1 cellular context compared by ENCODE assay signal in genomic region chr6:142794424-142794823, GRCh38.
TF ChIP-seq lines count a peak whose summit lies in the region.

No MANE protein-coding gene starts in this region.

TF ChIP-seq in SK-N-SH, 30 proteins besides CTCF, POLR2A, EP300 and RAD21:
- no peak for TF ChIP-seq ELF1 (IDR thresholded peaks at IDR 0.05)
- TF ChIP-seq NRF1 (IDR thresholded peaks at IDR 0.05; ENCODE audit: low read depth, low read length) = no peak
- TF ChIP-seq TCF12 (IDR thresholded peaks at IDR 0.05) = peak; percentile 45; the same call in 1 of the 2 replicates
- TF ChIP-seq GATA2 (CRISPR knock-in tag; IDR thresholded peaks at IDR 0.05) = 0 out of 2 replicates have a peak, but pooled peaks have one; percentile 24
- TF ChIP-seq RFX5 (IDR thresholded peaks at IDR 0.05; ENCODE audit: low read length) = no peak
- peak; percentile 47; the same call in 1 of the 2 replicates for TF ChIP-seq RCOR1 (IDR thresholded peaks at IDR 0.05; ENCODE audit: low read length)
- peak; percentile 46 for TF ChIP-seq CHD2 (IDR thresholded peaks at IDR 0.05; ENCODE audit: low read length, partially characterized antibody)
- TF ChIP-seq RXRA (IDR thresholded peaks at IDR 0.05; ENCODE audit: borderline replicate concordance, low read depth) = no peak
- 0 out of 2 replicates have a peak, but pooled peaks have one; percentile 37 for TF ChIP-seq PBX3 (IDR thresholded peaks at IDR 0.05)
